ENCODE assay signal across 8 cellular contexts in the genomic region with DNA sequence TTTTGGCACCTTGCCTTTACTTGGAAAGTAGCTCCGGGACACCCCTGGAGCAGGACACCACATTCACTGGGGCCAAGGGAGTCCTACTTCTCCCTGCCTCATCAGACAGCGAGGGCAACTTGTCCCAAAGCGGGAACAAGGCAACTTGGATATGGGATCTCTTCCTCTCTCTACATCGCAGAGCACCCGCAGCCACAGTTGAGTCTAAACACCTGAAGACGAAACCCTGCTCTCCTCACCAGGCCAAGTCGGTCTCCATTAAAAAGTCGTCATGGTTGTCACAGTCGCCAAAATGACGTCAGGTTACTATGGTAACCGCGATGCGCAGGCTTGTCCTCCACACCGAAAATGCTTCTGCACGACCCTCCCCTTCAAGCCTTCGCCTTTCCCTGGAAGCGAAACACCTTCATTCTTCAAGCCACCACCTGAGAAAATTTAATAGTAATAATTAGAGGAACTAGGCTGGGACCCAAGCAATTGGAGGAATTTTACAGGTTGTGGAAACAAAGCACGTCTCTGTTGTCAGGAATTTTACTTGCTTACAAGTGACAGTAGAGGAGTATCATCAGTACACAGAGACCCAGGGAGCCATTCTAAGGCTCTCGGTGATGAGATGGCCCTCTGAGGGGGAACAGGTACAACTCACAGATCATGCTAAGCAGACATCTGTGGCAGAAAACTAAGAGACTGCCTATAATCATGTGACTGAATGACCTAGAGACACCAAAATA. TPM values are rescaled to one million over a fixed set of nuclear protein-coding genes. Genes with fewer than 3 reads are reported as not detected.
DNase-seq lines count a peak whose midpoint lies in the region; ATAC-seq, FAIRE-seq and TF ChIP-seq lines count a peak whose summit lies in the region.

No MANE protein-coding gene starts in this region.

- intact Hi-C loops in lower leg skin (cut with DNase I; ENCODE audit: low total_unique reads): no loop called here

- 3 to 43% (median 24%) methylated on average over 19 of the region's 19 CpGs for WGBS in small intestine, 3 donors
- WGBS in lower leg skin, 2 donors: 5 to 30% methylated on average over 17 to 19 of the region's 19 CpGs

- no peak for TF ChIP-seq CTCF in lower leg skin (IDR thresholded peaks at IDR 0.05)

- H3K4me3 ChIP-seq in small intestine (ENCODE audit: low read depth in 1 of 2, low read length in 2 of 2) (no peak overlapping the region), lower leg skin (ENCODE audit: low read depth, poor library complexity, severe bottlenecking) (no peak overlapping the region)

- H3K4me1 ChIP-seq in small intestine (ENCODE audit: control insufficient read depth in 2 of 2, insufficient read depth in 1 of 2, low read depth in 1 of 2, low read length in 1 of 2): no peaks in the 10 kb centered on the region

- H3K9me3 ChIP-seq in small intestine (ENCODE audit: control insufficient read depth, low read depth): no peaks in the 10 kb centered on the region

- H3K27me3 ChIP-seq in small intestine (ENCODE audit: control insufficient read depth in 2 of 2, insufficient read depth in 2 of 2, low read length in 2 of 2): no peaks in the 10 kb centered on the region

- H3K36me3 ChIP-seq in small intestine (ENCODE audit: control insufficient read depth in 2 of 2, insufficient read depth in 2 of 2, low read length in 2 of 2): no peaks in the 10 kb centered on the region

- ATAC-seq in GM18870 (IDR thresholded peaks at IDR 0.05; ENCODE audit: unreplicated experiment) (peak; percentile 91), HG02973 (IDR thresholded peaks at IDR 0.05; ENCODE audit: unreplicated experiment) (peak; percentile 98)

- peak; percentile 60 for TF ChIP-seq POLR2A in Raji (IDR thresholded peaks at IDR 0.05; ENCODE audit: insufficient read depth, low read depth, low read length)
- no peak for TF ChIP-seq POLR2A in lower leg skin (IDR thresholded peaks at IDR 0.05)

- no peak overlapping the region for H3K27ac ChIP-seq in small intestine (ENCODE audit: low read depth in 1 of 2, low read length in 1 of 2)

- peak; percentile 45 for DNase-seq in activated naive CD8-positive, alpha-beta T cell treated with anti-CD3 and anti-CD28 coated beads, Interleukin-2, amount 50 U/mL, for 16 hours (ENCODE audit: low read depth, low spot score)
- DNase-seq in hypothalamus (lab: John Stamatoyannopoulos, UW) (peak in 45 of 51 donors; percentile 0 to 65 (median 28)), small intestine (peak; percentile 32), NAMALWA (ENCODE audit: low spot score) (no peak), lower leg skin (ENCODE audit: low spot score in 2 of 2) (no peak)

- FAIRE-seq in small intestine (lab: Jason Lieb, UNC): no peak

RNA-seq across cellular contexts. Expression of a gene that starts 30.5 kb away (rescaled TPM):
- polyA plus RNA-seq in small intestine: 10 to 100 TPM; 13.0 to 86.8 (median 40.3) TPM
- 10 to 100 TPM; 63.7 to 98.8 (median 80.4) TPM for total RNA-seq in lower leg skin

RNA-seq across cellular contexts. Expression of a gene that starts 35.6 kb away (rescaled TPM):
- under 1 TPM in 1 of 3 donors, not detected in 2; 0.25 TPM for polyA plus RNA-seq in small intestine
- under 1 TPM; 0.13 to 0.84 (median 0.38) TPM for total RNA-seq in lower leg skin

RNA-seq across cellular contexts. Expression of a gene that starts 52.9 kb away (rescaled TPM):
- 10 to 100 TPM in 2 of 3 donors, 1 to 10 TPM in 1; 2.2 to 18.6 (median 12.7) TPM for polyA plus RNA-seq in small intestine
- 10 to 100 TPM; 18.4 to 21.5 (median 19.5) TPM for total RNA-seq in lower leg skin

Comparison
In these comparisons a context has a peak if more than half of its experiments do, and no peak if none do; other contexts are left out.
1. DNase-seq: peak in activated naive CD8-positive, alpha-beta T cell treated with anti-CD3 and anti-CD28 coated beads, Interleukin-2, amount 50 U/mL, for 16 hours (single experiment), hypothalamus (45 of 51) and small intestine (single experiment); none in NAMALWA (single experiment) and lower leg skin (0 of 2).